Comparison of ENCODE assay signal across 8 cellular contexts in genomic region chr6:6811151-6812002, GRCh38.
DNase-seq lines count a peak whose midpoint lies in the region.

No MANE protein-coding gene starts in this region.

- H3K36me3 ChIP-seq in adipocyte (ENCODE audit: control insufficient read depth, insufficient read depth, low read length, severe bottlenecking), result no peaks in the 10 kb centered on the region

- H3K9me3 ChIP-seq in adipocyte (ENCODE audit: control insufficient read depth, low read length), result no peaks in the 10 kb centered on the region

- H3K4me1 ChIP-seq in adipocyte (ENCODE audit: control insufficient read depth, insufficient read depth, low read length), result peaks cover 24% of the 10 kb centered on the region

- DNase-seq in NCI-H2107 treated with DMSO at 0.1 percent for 48 hours (lab: John Stamatoyannopoulos, UW; ENCODE audit: unreplicated experiment), result peak; percentile 85
- DNase-seq in NCI-H2107 (lab: John Stamatoyannopoulos, UW), result no peak
- peak; percentile 98 for DNase-seq in NCI-H2029 treated with DMSO at 0.1 percent for 48 hours (lab: John Stamatoyannopoulos, UW)
- peak; percentile 22 for DNase-seq in adipocyte (ENCODE audit: low read depth)
- DNase-seq in iPS DF 4.7 (ENCODE audit: extremely low read depth, low spot score), result peak; percentile 38
- DNase-seq in SK-N-DZ (ENCODE audit: low spot score), result no peak
- DNase-seq in superior temporal gyrus (ENCODE audit: extremely low spot score), result no peak

- H3K4me3 ChIP-seq in adipocyte (ENCODE audit: low read length) (peak overlapping the region; percentile 69), skin epidermis (peak overlapping the region in 6 of 7 experiments; percentile 7 to 35 (median 22))

- H3K27me3 ChIP-seq in adipocyte (replicated peaks; ENCODE audit: control insufficient read depth, insufficient read depth, low read length), result no peaks in the 10 kb centered on the region

- H3K27ac ChIP-seq in skin epidermis, result peak overlapping the region in 19 of 21 experiments; percentile 5 to 76 (median 67)

- no peak overlapping the region for H3K9ac ChIP-seq in adipocyte (ENCODE audit: low read length)

Comparison
In these comparisons a context has a peak if more than half of its experiments do, and no peak if none do; other contexts are left out.
1. DNase-seq: peak in NCI-H2107 treated with DMSO at 0.1 percent for 48 hours (single experiment), NCI-H2029 treated with DMSO at 0.1 percent for 48 hours (single experiment), adipocyte (single experiment) and iPS DF 4.7 (single experiment); none in NCI-H2107 (single experiment), SK-N-DZ (single experiment) and superior temporal gyrus (single experiment).